Comparison of ENCODE assay signal across 18 cellular contexts in the genomic region with DNA sequence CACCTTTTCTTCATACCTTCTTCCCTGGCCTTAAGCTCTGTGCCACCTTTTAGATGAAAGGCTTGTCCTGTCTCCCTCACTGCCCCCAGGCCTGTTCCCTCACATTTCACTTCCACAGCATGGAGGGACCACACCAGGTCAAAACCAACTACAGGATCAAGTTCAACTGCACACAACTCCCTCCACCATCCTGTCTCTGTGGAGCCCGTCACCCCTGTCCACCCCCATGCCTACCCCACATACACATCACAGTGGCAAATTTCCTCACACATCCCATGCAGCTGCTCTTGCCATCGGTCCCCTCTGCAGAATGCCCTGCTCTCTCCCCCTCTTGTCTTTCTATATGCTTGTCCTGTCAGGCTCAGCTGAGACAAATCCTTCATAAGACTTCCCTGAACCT.
A peak's percentile ranks its signal among the peaks of the same experiment; 100 is the strongest.
DNase-seq lines count a peak whose midpoint lies in the region; ATAC-seq and TF ChIP-seq lines count a peak whose summit lies in the region.
"Had no signal": no experiment of that assay in that cellular context is flagged by ENCODE, and none has a peak within 500 bp of the region (broad histone marks: within the 10 kb centered on the region; RNA-seq: fewer than 3 reads in every experiment).

No MANE protein-coding gene starts in this region.

- CTCF ChIA-PET in MCF 10A (lab: Yijun Ruan, JAX), result no interaction called here
- CTCF ChIA-PET in WTC11 (lab: Charles Lee), result interaction anchor here (1.1 kb wide), 1 partner anchor 33 kb away, joined by 3 read pairs; no protein-coding TSS in a partner anchor

- no peaks in the 10 kb centered on the region for H3K79me2 ChIP-seq in smooth muscle cell (ENCODE audit: low read depth)

- H3K9me3 ChIP-seq in breast epithelium, result no peaks in the 10 kb centered on the region
- no peaks in the 10 kb centered on the region for H3K9me3 ChIP-seq in smooth muscle cell (replicated peaks; ENCODE audit: low read depth)

- intact Hi-C loops in MCF 10A (cut with micrococcal nuclease) (no loop called here), breast epithelium (cut with DNase I; ENCODE audit: low total_unique reads) (no loop called here)

- H3K4me1 Mint-ChIP-seq in MCF 10A (ENCODE audit: insufficient read depth, unreplicated experiment), result no peaks in the 10 kb centered on the region
- peaks cover 11% of the 10 kb centered on the region for H3K4me1 Mint-ChIP-seq in WTC11
- peaks cover 7% of the 10 kb centered on the region for H3K4me1 Mint-ChIP-seq in memory B cell

- DNase-seq in MCF 10A (ENCODE audit: unreplicated experiment), result no peak
- DNase-seq in breast epithelium (ENCODE audit: low spot score in 2 of 2), result no peak
- no peak for DNase-seq in WTC11 (ENCODE audit: low spot score)
- no peak for DNase-seq in memory B cell (ENCODE audit: low spot score in 2 of 2)
- DNase-seq in smooth muscle cell (lab: John Stamatoyannopoulos, UW; ENCODE audit: unreplicated experiment), result no peak
- no peak for DNase-seq in NCI-H1417 treated with DMSO at 0.1 percent for 48 hours (lab: John Stamatoyannopoulos, UW)
- DNase-seq in C1 segment of cervical spinal cord (lab: John Stamatoyannopoulos, UW), result no peak
- DNase-seq: 8988T; ACHN; CD4-positive, alpha-beta memory T cell; DMS153; DMS79 treated with DMSO at 0.1 percent for 48 hours; EL; GDM1; H7; IMR-90; KG1 had no signal

- no peaks in the 10 kb centered on the region for H3K9me3 Mint-ChIP-seq in MCF 10A (ENCODE audit: unreplicated experiment)
- no peaks in the 10 kb centered on the region for H3K9me3 Mint-ChIP-seq in WTC11
- H3K9me3 Mint-ChIP-seq in memory B cell, result no peaks in the 10 kb centered on the region
- H3K9me3 Mint-ChIP-seq: CD4-positive, alpha-beta memory T cell had no signal

- BruUV-seq in MCF 10A (replicated peaks; lab: Mats Ljungman, UMichigan), result no TSS peak

- 100% methylated on average over 2 of the region's 2 CpGs for WGBS in smooth muscle cell (ENCODE audit: low lambda C conversion rate)

- H3K9ac ChIP-seq in smooth muscle cell (ENCODE audit: low read depth), result no peak overlapping the region

- H3K36me3 ChIP-seq in breast epithelium, result no peaks in the 10 kb centered on the region
- H3K36me3 ChIP-seq in smooth muscle cell (ENCODE audit: low read depth), result peaks cover 5% of the 10 kb centered on the region

- no peak overlapping the region for H3K4me3 Mint-ChIP-seq in MCF 10A (ENCODE audit: unreplicated experiment)
- no peak overlapping the region for H3K4me3 Mint-ChIP-seq in WTC11
- H3K4me3 Mint-ChIP-seq in memory B cell, result no peak overlapping the region
- H3K4me3 Mint-ChIP-seq: CD4-positive, alpha-beta memory T cell had no signal

- no peak overlapping the region for H3K4me3 ChIP-seq in breast epithelium
- no peak overlapping the region for H3K4me3 ChIP-seq in smooth muscle cell

- no peak overlapping the region for H3K27ac ChIP-seq in breast epithelium
- H3K27ac ChIP-seq in smooth muscle cell (ENCODE audit: low read depth), result no peak overlapping the region
- H3K27ac ChIP-seq: C4-2B had no signal

- H3K4me1 ChIP-seq in breast epithelium (no peaks in the 10 kb centered on the region), smooth muscle cell (ENCODE audit: low read depth) (no peaks in the 10 kb centered on the region)

- ATAC-seq in WTC11, result no peak
- no peak for ATAC-seq in memory B cell (ENCODE audit: low read depth)

- H3K36me3 Mint-ChIP-seq in MCF 10A (ENCODE audit: insufficient read depth, unreplicated experiment) (peaks cover 3% of the 10 kb centered on the region), WTC11 (peaks cover 5% of the 10 kb centered on the region), memory B cell (peaks cover 13% of the 10 kb centered on the region)

- H4K20me1 ChIP-seq in smooth muscle cell (ENCODE audit: low read depth), result peaks cover 25% of the 10 kb centered on the region

- H3K27me3 Mint-ChIP-seq in MCF 10A (ENCODE audit: insufficient read depth, unreplicated experiment), result no peaks in the 10 kb centered on the region
- H3K27me3 Mint-ChIP-seq in WTC11 (ENCODE audit: low read depth), result no peaks in the 10 kb centered on the region
- H3K27me3 Mint-ChIP-seq in memory B cell, result no peaks in the 10 kb centered on the region
- H3K27me3 Mint-ChIP-seq: CD4-positive, alpha-beta memory T cell had no signal

- no peak for TF ChIP-seq POLR2A in breast epithelium (IDR thresholded peaks at IDR 0.05)

- TF ChIP-seq CTCF in MCF 10A (IDR thresholded peaks at IDR 0.05; ENCODE audit: unreplicated experiment) (no peak), breast epithelium (IDR thresholded peaks at IDR 0.05) (no peak), WTC11 (IDR thresholded peaks at IDR 0.05) (no peak), smooth muscle cell (IDR thresholded peaks at IDR 0.05; ENCODE audit: borderline replicate concordance, insufficient read depth, poor library complexity, severe bottlenecking) (no peak)

- H3K27ac Mint-ChIP-seq in MCF 10A (ENCODE audit: low read depth, unreplicated experiment), result peak overlapping the region; percentile 5
- peak overlapping the region; percentile 10; the same call in 1 of the 2 replicates for H3K27ac Mint-ChIP-seq in WTC11
- peak overlapping the region; percentile 45 for H3K27ac Mint-ChIP-seq in memory B cell

- no peaks in the 10 kb centered on the region for H3K27me3 ChIP-seq in breast epithelium
- no peaks in the 10 kb centered on the region for H3K27me3 ChIP-seq in smooth muscle cell (ENCODE audit: low read depth)

- H3K4me2 ChIP-seq in smooth muscle cell, result no peak overlapping the region

- H2AFZ ChIP-seq in smooth muscle cell (ENCODE audit: low read depth), result no peak overlapping the region

- POLR2A ChIA-PET in MCF 10A (lab: Yijun Ruan, JAX), result no interaction called here
- POLR2A ChIA-PET in WTC11 (lab: Charles Lee), result no interaction called here

- H3F3A ChIP-seq in smooth muscle cell (ENCODE audit: low read depth), result no peaks in the 10 kb centered on the region

TF ChIP-seq in WTC11, 78 proteins besides CTCF, POLR2A, EP300 and RAD21:
- TF ChIP-seq ATF3 (CRISPR knock-in tag; conservative IDR thresholded peaks at IDR 0.05) (no peak), SMAD4 (CRISPR knock-in tag; IDR thresholded peaks at IDR 0.05) (no peak), ZNF425 (CRISPR knock-in tag; conservative IDR thresholded peaks at IDR 0.05) (no peak), NR1H2 (CRISPR knock-in tag; IDR thresholded peaks at IDR 0.05) (no peak), ZNF423 (CRISPR knock-in tag; IDR thresholded peaks at IDR 0.05) (no peak), PRRX2 (CRISPR knock-in tag; IDR thresholded peaks at IDR 0.05) (no peak), TEAD1 (CRISPR knock-in tag; IDR thresholded peaks at IDR 0.05) (no peak), ZNF121 (CRISPR knock-in tag; IDR thresholded peaks at IDR 0.05) (no peak)
- TF ChIP-seq, protein P1, sequence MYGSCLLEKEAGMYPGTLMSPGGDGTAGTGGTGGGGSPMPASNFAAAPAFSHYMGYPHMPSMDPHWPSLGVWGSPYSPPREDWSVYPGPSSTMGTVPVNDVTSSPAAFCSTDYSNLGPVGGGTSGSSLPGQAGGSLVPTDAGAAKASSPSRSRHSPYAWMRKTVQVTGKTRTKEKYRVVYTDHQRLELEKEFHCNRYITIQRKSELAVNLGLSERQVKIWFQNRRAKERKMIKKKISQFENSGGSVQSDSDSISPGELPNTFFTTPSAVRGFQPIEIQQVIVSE (CRISPR knock-in tag; IDR thresholded peaks at IDR 0.05; ENCODE audit: borderline replicate concordance), result no peak
- TF ChIP-seq, protein P2, sequence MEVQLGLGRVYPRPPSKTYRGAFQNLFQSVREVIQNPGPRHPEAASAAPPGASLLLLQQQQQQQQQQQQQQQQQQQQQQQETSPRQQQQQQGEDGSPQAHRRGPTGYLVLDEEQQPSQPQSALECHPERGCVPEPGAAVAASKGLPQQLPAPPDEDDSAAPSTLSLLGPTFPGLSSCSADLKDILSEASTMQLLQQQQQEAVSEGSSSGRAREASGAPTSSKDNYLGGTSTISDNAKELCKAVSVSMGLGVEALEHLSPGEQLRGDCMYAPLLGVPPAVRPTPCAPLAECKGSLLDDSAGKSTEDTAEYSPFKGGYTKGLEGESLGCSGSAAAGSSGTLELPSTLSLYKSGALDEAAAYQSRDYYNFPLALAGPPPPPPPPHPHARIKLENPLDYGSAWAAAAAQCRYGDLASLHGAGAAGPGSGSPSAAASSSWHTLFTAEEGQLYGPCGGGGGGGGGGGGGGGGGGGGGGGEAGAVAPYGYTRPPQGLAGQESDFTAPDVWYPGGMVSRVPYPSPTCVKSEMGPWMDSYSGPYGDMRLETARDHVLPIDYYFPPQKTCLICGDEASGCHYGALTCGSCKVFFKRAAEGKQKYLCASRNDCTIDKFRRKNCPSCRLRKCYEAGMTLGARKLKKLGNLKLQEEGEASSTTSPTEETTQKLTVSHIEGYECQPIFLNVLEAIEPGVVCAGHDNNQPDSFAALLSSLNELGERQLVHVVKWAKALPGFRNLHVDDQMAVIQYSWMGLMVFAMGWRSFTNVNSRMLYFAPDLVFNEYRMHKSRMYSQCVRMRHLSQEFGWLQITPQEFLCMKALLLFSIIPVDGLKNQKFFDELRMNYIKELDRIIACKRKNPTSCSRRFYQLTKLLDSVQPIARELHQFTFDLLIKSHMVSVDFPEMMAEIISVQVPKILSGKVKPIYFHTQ (CRISPR knock-in tag; IDR thresholded peaks at IDR 0.05), result no peak
